Comparison of ENCODE assay signal across 8 cellular contexts in the genomic region with DNA sequence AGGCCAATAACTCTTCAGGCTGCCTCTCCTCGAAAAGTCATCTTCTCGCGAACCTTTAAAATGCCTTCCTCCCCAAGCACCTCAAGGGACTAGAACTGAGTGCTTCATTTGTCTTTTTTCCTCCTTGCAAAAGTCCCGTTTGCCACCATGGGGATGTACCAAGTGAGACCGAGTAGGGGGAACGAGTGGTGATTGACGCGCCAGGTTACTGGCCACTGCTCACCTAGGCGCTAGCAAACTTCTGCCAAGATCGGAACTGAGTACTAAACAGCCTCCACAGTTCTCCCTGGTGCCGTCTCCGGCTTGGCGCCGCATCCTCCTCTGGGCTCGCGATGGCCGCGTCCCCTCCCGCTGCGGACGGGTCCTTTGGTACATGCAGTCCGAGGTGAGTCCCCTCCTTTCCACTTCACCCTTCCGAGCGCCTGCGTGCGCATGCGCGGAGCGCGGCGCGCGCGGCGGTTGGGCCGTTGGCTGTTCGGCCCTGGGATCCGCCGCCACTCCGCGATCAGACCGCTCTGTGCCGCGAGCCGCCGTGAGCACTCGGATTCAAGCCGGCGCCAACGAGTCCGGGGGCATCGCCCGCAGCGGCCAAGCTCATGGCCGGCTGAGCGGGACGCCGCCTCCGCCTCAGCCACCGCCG. TPM values are rescaled to one million over a fixed set of nuclear protein-coding genes. Genes with fewer than 3 reads are reported as not detected.
DNase-seq lines count a peak whose midpoint lies in the region; ATAC-seq, FAIRE-seq and TF ChIP-seq lines count a peak whose summit lies in the region.

CDK16 (plus strand) TSS at position 402 of the 640 bp plus-strand sequence. CDS start 4,877 bp downstream, outside the sequence.

- CTCF ChIA-PET in OCI-LY7 (lab: Charles Lee; ENCODE audit: unreplicated experiment) = no interaction called here

- FAIRE-seq in D721Med (lab: Jason Lieb, UNC) = no peak

- no peaks in the 10 kb centered on the region for H3K9me2 ChIP-seq in OCI-LY7 (ENCODE audit: insufficient read depth, low read length)

- BruUV-seq in OCI-LY7 (replicated peaks; lab: Mats Ljungman, UMichigan) = no TSS peak

- POLR2A ChIA-PET in OCI-LY7 (lab: Charles Lee) = interaction anchor here (0.6 to 1.3 kb wide), 5 partner anchors 11 to 99 kb away, joined by 3 to 8 read pairs (median 3); no protein-coding TSS in a partner anchor

- H3K4me3 ChIP-seq in HUES64 (ENCODE audit: low read length) (peak within 1 kb of the TSS; percentile 67), OCI-LY7 (ENCODE audit: low read depth, low read length, poor library complexity, severe bottlenecking) (peak within 1 kb of the TSS; percentile 98), mucosa of stomach (ENCODE audit: low read length) (peak within 1 kb of the TSS; percentile 72)

- H3K4me1 ChIP-seq in HUES64 (ENCODE audit: insufficient read depth, low read length) (no peaks in the 10 kb centered on the region; the same call in 1 of the 2 replicates), OCI-LY7 (ENCODE audit: insufficient read depth, low read length, poor library complexity, severe bottlenecking) (peaks cover 26% of the 10 kb centered on the region), mucosa of stomach (ENCODE audit: control insufficient read depth, insufficient read depth, low read length) (peaks cover 20% of the 10 kb centered on the region)

- TF ChIP-seq CTCF in D721Med (IDR thresholded peaks at IDR 0.05; ENCODE audit: insufficient read depth, missing control alignments) (no peak), OCI-LY7 (conservative IDR thresholded peaks at IDR 0.05; ENCODE audit: low read length) (no peak)

- H3K9ac ChIP-seq in HUES64 (ENCODE audit: low read depth, low read length) (peak within 1 kb of the TSS; percentile 98), mucosa of stomach (ENCODE audit: low read length) (peak within 1 kb of the TSS; percentile 88)

- H3K27ac ChIP-seq in HUES64 (ENCODE audit: low read depth, low read length) (peak within 1 kb of the TSS; percentile 94), OCI-LY7 (ENCODE audit: low read depth, low read length, poor library complexity, severe bottlenecking) (peak within 1 kb of the TSS; percentile 80), epithelial cell of prostate (peak within 1 kb of the TSS; percentile 94)

- peak within 1 kb of the TSS; percentile 49; the same call in 1 of the 2 replicates for H2AFZ ChIP-seq in OCI-LY7 (ENCODE audit: low read length)

- peaks cover 16% of the 10 kb centered on the region for H4K20me1 ChIP-seq in OCI-LY7 (ENCODE audit: insufficient read depth, low read length)

- DNase-seq in D721Med (ENCODE audit: insufficient read length, low spot score) (peak; percentile 64), OCI-LY7 (ENCODE audit: low spot score) (peak; percentile 83), activated T-cell treated with anti-CD3 and anti-CD28 coated beads for 48 hours (ENCODE audit: low read depth) (peak; percentile 65), epithelial cell of prostate (ENCODE audit: low read depth, low spot score) (no peak)
- peak; percentile 26 for DNase-seq in stimulated activated CD8-positive, alpha-beta memory T cell treated with anti-CD3 and anti-CD28 coated beads, Interleukin-7, amount 100 ng/mL, for 24 hours (ENCODE audit: low read depth)

- peaks cover 46% of the 10 kb centered on the region for H3K36me3 ChIP-seq in HUES64 (ENCODE audit: insufficient read depth, low read length)
- peaks cover 60% of the 10 kb centered on the region for H3K36me3 ChIP-seq in OCI-LY7 (ENCODE audit: insufficient read depth, low read length)
- peaks cover 7% of the 10 kb centered on the region for H3K36me3 ChIP-seq in mucosa of stomach (ENCODE audit: control insufficient read depth, insufficient read depth, low read length)

- intact Hi-C loops in OCI-LY7 (cut with micrococcal nuclease; ENCODE audit: unreplicated experiment) = loop anchor here (1.0 to 2.0 kb wide), 4 partner anchors 15 to 432 kb away; partner anchors contain the start of genes ELK1, UBA1 and USP11

- H3K79me2 ChIP-seq in OCI-LY7 (ENCODE audit: insufficient read depth, low read depth, low read length) = peaks cover 38% of the 10 kb centered on the region

- H3K27me3 ChIP-seq in HUES64 (ENCODE audit: insufficient read depth, low read length) (no peaks in the 10 kb centered on the region), mucosa of stomach (ENCODE audit: control insufficient read depth, insufficient read depth, low read length) (no peaks in the 10 kb centered on the region)

- peak; percentile 34 for ATAC-seq in GM21515 (IDR thresholded peaks at IDR 0.05; ENCODE audit: unreplicated experiment)

- under 1% methylated on average over 59 of the region's 61 CpGs for WGBS in HUES64

- H3K4me2 ChIP-seq in OCI-LY7 (ENCODE audit: low read length) = peak within 1 kb of the TSS; percentile 96

- H3K9me3 ChIP-seq in HUES64 (ENCODE audit: insufficient read depth, low read depth, low read length) (no peaks in the 10 kb centered on the region), OCI-LY7 (ENCODE audit: low read length) (no peaks in the 10 kb centered on the region), mucosa of stomach (ENCODE audit: control insufficient read depth, low read length) (no peaks in the 10 kb centered on the region)

RNA-seq across cellular contexts. Expression of gene CDK16, which starts in this region (rescaled TPM):
- polyA plus RNA-seq in HUES64 (2013, experiment 1 of 2) = 77.0 TPM
- 92.2 TPM for polyA plus RNA-seq in HUES64 (2013, experiment 2 of 2)
- total RNA-seq in OCI-LY7 (2014; rRNA removed; shearing (Covaris generic)) = 49.3 and 68.5 TPM in 2 replicates
- 86.1 and 98.9 TPM in 2 replicates for total RNA-seq in OCI-LY7 (2022)
